23 cellular contexts compared by ENCODE assay signal in genomic region chr9:2486988-2487387, GRCh38.
"Had no signal": no experiment of that assay in that cellular context is flagged by ENCODE, and none has a peak within 500 bp of the region (broad histone marks: within the 10 kb centered on the region; RNA-seq: fewer than 3 reads in every experiment).

No MANE protein-coding gene starts in this region.

- H3K9me3 ChIP-seq: adrenal gland, ascending aorta, esophagus muscularis mucosa, mucosa of descending colon, right lobe of liver, tibial nerve had no signal

- H3K4me3 ChIP-seq: adrenal gland, ascending aorta, esophagus muscularis mucosa, mucosa of descending colon, right lobe of liver, tibial nerve had no signal

- ATAC-seq: left lobe of liver; mucosa of descending colon; natural killer cell treated with Interleukin-12 subunit alpha and Interleukin-12 subunit beta and Interleukin-15 and Interleukin-18, amount 100 ng/mL, for 72 hours; right lobe of liver had no signal

- H3K27me3 ChIP-seq: adrenal gland, ascending aorta, esophagus muscularis mucosa, right lobe of liver had no signal

- H3K27ac ChIP-seq: adrenal gland, ascending aorta, esophagus muscularis mucosa, right lobe of liver, tibial nerve, VCaP had no signal

- DNase-seq: activated CD4-positive, alpha-beta memory T cell treated with anti-CD3 and anti-CD28 coated beads for 36 hours; activated CD4-positive, alpha-beta T cell treated with anti-CD3 and anti-CD28 coated beads for 4 hours; activated CD8-positive, alpha-beta memory T cell treated with anti-CD3 and anti-CD28 coated beads, Interleukin-2, amount 50 U/mL, for 4 hours; activated effector memory CD4-positive, alpha-beta T cell treated with anti-CD3 and anti-CD28 coated beads, Interleukin-2, amount 50 U/mL, for 16 hours; activated naive CD4-positive, alpha-beta T cell treated with anti-CD3 and anti-CD28 coated beads for 36 hours; activated naive CD8-positive, alpha-beta T cell treated with anti-CD3 and anti-CD28 coated beads for 36 hours; activated T-cell treated with anti-CD3 and anti-CD28 coated beads, Interleukin-2, amount 50 U/mL, for 1 hour; adrenal gland; central memory CD4-positive, alpha-beta T cell; dermis blood vessel endothelial cell; effector CD4-positive, alpha-beta T cell; head of caudate nucleus; kidney glomerular epithelial cell; mucosa of descending colon; right lobe of liver; stimulated activated CD4-positive, alpha-beta T cell treated with anti-CD3 and anti-CD28 coated beads, Interleukin-2, amount 100 ng/mL, for 48 hours; stimulated activated naive CD4-positive, alpha-beta T cell treated with Interleukin-2 at 50 U/mL for 16 hours had no signal

- H3K4me1 ChIP-seq: adrenal gland, ascending aorta, right lobe of liver, tibial nerve had no signal

- H3K36me3 ChIP-seq: adrenal gland, ascending aorta, esophagus muscularis mucosa, right lobe of liver, tibial nerve had no signal
